26 cellular contexts compared by ENCODE assay signal in genomic region chr7:42378149-42378548, GRCh38.
"Had no signal": no experiment of that assay in that cellular context is flagged by ENCODE, and none has a peak within 500 bp of the region (broad histone marks: within the 10 kb centered on the region; RNA-seq: fewer than 3 reads in every experiment).

No MANE protein-coding gene starts in this region.

- H3K36me3 ChIP-seq: colonic mucosa, esophagus squamous epithelium, gastrocnemius medialis, heart right ventricle, left lung, lower lobe of right lung had no signal

- H3K27ac ChIP-seq: colonic mucosa, epithelial cell of prostate, esophagus squamous epithelium, gastrocnemius medialis, heart right ventricle, left lung, lower lobe of right lung had no signal

- DNase-seq: colonic mucosa; cortex of kidney; effector CD8-positive, alpha-beta T cell; effector memory CD8-positive, alpha-beta T cell; endodermal cell; erythroblast; esophagus squamous epithelium; foreskin fibroblast; foreskin melanocyte; gastrocnemius medialis; glutamatergic neuron; head of caudate nucleus; heart right ventricle; hippocampal formation; left cardiac atrium; left lung; left ventricle myocardium superior; lower lobe of right lung; mesenchymal stem cell; mucosa of descending colon; naive B cell had no signal

- FAIRE-seq: endometrium, islet of Langerhans, keratinocyte had no signal

- H3K4me1 ChIP-seq: colonic mucosa, esophagus squamous epithelium, gastrocnemius medialis, heart right ventricle, left lung, lower lobe of right lung had no signal

- H3K27me3 ChIP-seq: colonic mucosa, esophagus squamous epithelium, gastrocnemius medialis, heart right ventricle, left lung had no signal

- H3K4me3 ChIP-seq: colonic mucosa, esophagus squamous epithelium, gastrocnemius medialis, heart right ventricle, left lung, lower lobe of right lung, mucosa of descending colon had no signal

- H3K9me3 ChIP-seq: colonic mucosa, esophagus squamous epithelium, gastrocnemius medialis, heart right ventricle, left lung, lower lobe of right lung, mucosa of descending colon had no signal

- ATAC-seq: effector memory CD8-positive, alpha-beta T cell; esophagus mucosa; gastrocnemius medialis; heart right ventricle; left cardiac atrium; left lung; left ventricle myocardium superior; lower lobe of right lung; mucosa of descending colon had no signal
